ENCODE assay signal across 8 cellular contexts in the genomic region with DNA sequence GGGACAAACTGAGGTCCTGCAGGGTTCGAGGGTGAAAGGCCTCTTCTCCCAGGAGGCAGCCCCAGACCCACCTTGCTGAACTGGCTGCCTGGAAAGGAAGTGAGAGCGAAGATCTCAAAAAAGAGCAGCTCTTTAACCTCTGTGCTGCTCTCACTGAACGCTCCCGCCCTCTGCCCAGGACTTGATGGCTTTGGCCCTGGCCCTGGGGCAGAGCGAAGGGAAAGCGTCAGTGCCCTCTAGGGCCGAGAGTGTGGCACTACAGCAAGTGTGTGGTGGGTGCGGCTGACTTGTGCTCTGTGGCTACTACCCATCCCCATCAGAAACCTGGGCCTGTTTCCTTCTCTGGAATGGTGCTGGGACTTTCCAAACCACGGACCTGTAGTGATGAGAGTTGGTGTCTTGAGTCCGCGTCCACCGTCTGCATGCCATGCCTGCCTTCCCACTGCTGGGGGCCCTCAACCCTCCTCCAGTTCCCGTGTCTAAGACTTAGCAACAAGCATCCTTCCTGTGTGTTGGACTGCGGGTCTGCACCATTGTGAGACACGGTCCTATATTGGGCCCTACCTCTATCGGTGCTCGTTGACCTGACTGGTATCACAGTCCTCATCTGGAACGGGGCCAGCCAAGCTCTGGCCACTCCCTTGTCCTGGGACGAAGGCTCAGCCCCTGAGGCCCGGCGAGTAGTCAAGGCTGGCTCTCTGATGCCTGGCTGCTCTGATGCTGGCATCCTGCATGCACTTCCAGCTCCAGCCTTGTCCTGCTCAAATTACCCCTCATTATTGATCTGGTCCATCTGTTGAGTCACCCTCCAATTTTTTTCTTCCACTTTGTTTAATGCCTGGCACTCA.
DNase-seq lines count a peak whose midpoint lies in the region; ATAC-seq and TF ChIP-seq lines count a peak whose summit lies in the region.

No MANE protein-coding gene starts in this region.

- CTCF ChIA-PET in mammary epithelial cell (lab: Charles Lee; ENCODE audit: low non-redundant PET) = no interaction called here

- no peaks in the 10 kb centered on the region for H3K4me1 ChIP-seq in Peyer's patch
- H3K4me1 ChIP-seq in mammary epithelial cell (ENCODE audit: insufficient read depth, low read length) = peaks cover 6% of the 10 kb centered on the region
- no peaks in the 10 kb centered on the region for H3K4me1 ChIP-seq in ascending aorta

- H3K36me3 Mint-ChIP-seq in stimulated activated memory B cell treated with anti-CD40 and anti-IgM and Interleukin-4, amounts not matched to agents 10 μg/mL and 1 μg/mL and 100 μg/mL, for 72 hours = no peaks in the 10 kb centered on the region

- 87% methylated on average over 12 of the region's 21 CpGs for WGBS in mammary epithelial cell (ENCODE audit: low coverage, missing lambda C conversion rate)

- H2AFZ ChIP-seq in mammary epithelial cell (ENCODE audit: low read depth, low read length) = no peak overlapping the region

- no TSS peak for BruUV-seq in mammary epithelial cell (replicated peaks; lab: Mats Ljungman, UMichigan)

- H3K27ac ChIP-seq in Peyer's patch (no peak overlapping the region), mammary epithelial cell (ENCODE audit: insufficient read depth, low read depth, low read length) (no peak overlapping the region), ascending aorta (no peak overlapping the region)

- in situ Hi-C loops in mammary epithelial cell (cut with MboI; ENCODE audit: low sequenced_read_pairs in 2 of 2) = no loop called here

- no peaks in the 10 kb centered on the region for H4K20me1 ChIP-seq in mammary epithelial cell (ENCODE audit: insufficient read depth, low read length)

- peak in 4 of 6 experiments; percentile 42 to 48 (median 45) for TF ChIP-seq CTCF in Peyer's patch (IDR thresholded peaks at IDR 0.05)
- TF ChIP-seq CTCF in mammary epithelial cell (conservative IDR thresholded peaks at IDR 0.05 in 1 of 2, IDR thresholded peaks at IDR 0.05 in 1 of 2; ENCODE audit: extremely low read depth in 1 of 2, insufficient read depth in 1 of 2, low read depth in 1 of 2, low read length in 2 of 2) = peak; percentile 52 to 70
- peak in 1 of 3 experiments; percentile 19 for TF ChIP-seq CTCF in ascending aorta (IDR thresholded peaks at IDR 0.05)

- H3K9me3 ChIP-seq in Peyer's patch = no peaks in the 10 kb centered on the region
- no peaks in the 10 kb centered on the region for H3K9me3 ChIP-seq in mammary epithelial cell (replicated peaks; ENCODE audit: insufficient read depth, low read length)
- H3K9me3 ChIP-seq in ascending aorta = no peaks in the 10 kb centered on the region

- H3K36me3 ChIP-seq in Peyer's patch = no peaks in the 10 kb centered on the region
- H3K36me3 ChIP-seq in mammary epithelial cell (ENCODE audit: insufficient read depth, low read length) = no peaks in the 10 kb centered on the region
- H3K36me3 ChIP-seq in ascending aorta = no peaks in the 10 kb centered on the region

- H3K79me2 ChIP-seq in mammary epithelial cell (ENCODE audit: insufficient read depth, low read length) = no peaks in the 10 kb centered on the region

- peak; percentile 77 for DNase-seq in Daoy (ENCODE audit: low read depth)
- DNase-seq in HuH-7.5 (ENCODE audit: low spot score) = peak; percentile 66
- peak in 2 of 3 donors; percentile 54 to 56 for DNase-seq in Peyer's patch
- DNase-seq in mammary epithelial cell = peak; percentile 34
- peak; percentile 36 to 65 for DNase-seq in left colon
- no peak for DNase-seq in ascending aorta (ENCODE audit: low spot score in 2 of 2)

- H3K27me3 Mint-ChIP-seq in stimulated activated memory B cell treated with anti-CD40 and anti-IgM and Interleukin-4, amounts not matched to agents 10 μg/mL and 1 μg/mL and 100 μg/mL, for 72 hours = no peaks in the 10 kb centered on the region

- H3K4me3 Mint-ChIP-seq in stimulated activated memory B cell treated with anti-CD40 and anti-IgM and Interleukin-4, amounts not matched to agents 10 μg/mL and 1 μg/mL and 100 μg/mL, for 72 hours = no peak overlapping the region

- no peaks in the 10 kb centered on the region for H3K27me3 ChIP-seq in Peyer's patch
- H3K27me3 ChIP-seq in mammary epithelial cell (ENCODE audit: insufficient read depth, low read length) = no peaks in the 10 kb centered on the region
- H3K27me3 ChIP-seq in ascending aorta = no peaks in the 10 kb centered on the region

- no peak for TF ChIP-seq POLR2A in Peyer's patch (IDR thresholded peaks at IDR 0.05)

- H3K27ac Mint-ChIP-seq in stimulated activated memory B cell treated with anti-CD40 and anti-IgM and Interleukin-4, amounts not matched to agents 10 μg/mL and 1 μg/mL and 100 μg/mL, for 72 hours = no peak overlapping the region

- no peak overlapping the region for H3K4me2 ChIP-seq in mammary epithelial cell (ENCODE audit: insufficient read depth, low read depth, low read length)

- intact Hi-C loops in mammary epithelial cell (cut with micrococcal nuclease) (loop anchor here (1.0 to 10.0 kb wide), 5 partner anchors 51 to 825 kb away; partner anchors contain the start of gene SIPA1L2), left colon (cut with DNase I, micrococcal nuclease) (no loop called here), ascending aorta (cut with DNase I) (no loop called here)

- ATAC-seq in GM21390 (IDR thresholded peaks at IDR 0.05; ENCODE audit: unreplicated experiment) (peak; percentile 93), left colon (peak; percentile 99)
- ATAC-seq in stimulated activated memory B cell treated with anti-CD40 and anti-IgM and Interleukin-4, amounts not matched to agents 10 μg/mL and 1 μg/mL and 100 μg/mL, for 72 hours = peak; percentile 74

- H3K9ac ChIP-seq in mammary epithelial cell (ENCODE audit: insufficient read depth, low read length) = no peak overlapping the region

- dilution Hi-C loops in mammary epithelial cell (cut with HindIII; ENCODE audit: low sequenced_read_pairs) = no loop called here

- no peak overlapping the region for H3K4me3 ChIP-seq in Peyer's patch
- no peak overlapping the region for H3K4me3 ChIP-seq in mammary epithelial cell (replicated peaks in 1 of 3; ENCODE audit: insufficient read depth in 1 of 3, low read depth in 2 of 3, low read length in 3 of 3)
- no peak overlapping the region for H3K4me3 ChIP-seq in ascending aorta

- H3K9me3 Mint-ChIP-seq in stimulated activated memory B cell treated with anti-CD40 and anti-IgM and Interleukin-4, amounts not matched to agents 10 μg/mL and 1 μg/mL and 100 μg/mL, for 72 hours = no peaks in the 10 kb centered on the region

- H3K4me1 Mint-ChIP-seq in stimulated activated memory B cell treated with anti-CD40 and anti-IgM and Interleukin-4, amounts not matched to agents 10 μg/mL and 1 μg/mL and 100 μg/mL, for 72 hours = no peaks in the 10 kb centered on the region

Comparison
In these comparisons a context has a peak if more than half of its experiments do, and no peak if none do; other contexts are left out.
1. DNase-seq: peak in Daoy (single experiment), HuH-7.5 (single experiment), Peyer's patch (2 of 3), mammary epithelial cell (single experiment) and left colon (2 of 2); none in ascending aorta (0 of 2).
2. Peak in every context shown above with its lines, with median percentiles within 50 percentile points of each other: ATAC-seq.